22 cellular contexts compared by ENCODE assay signal in the genomic region with DNA sequence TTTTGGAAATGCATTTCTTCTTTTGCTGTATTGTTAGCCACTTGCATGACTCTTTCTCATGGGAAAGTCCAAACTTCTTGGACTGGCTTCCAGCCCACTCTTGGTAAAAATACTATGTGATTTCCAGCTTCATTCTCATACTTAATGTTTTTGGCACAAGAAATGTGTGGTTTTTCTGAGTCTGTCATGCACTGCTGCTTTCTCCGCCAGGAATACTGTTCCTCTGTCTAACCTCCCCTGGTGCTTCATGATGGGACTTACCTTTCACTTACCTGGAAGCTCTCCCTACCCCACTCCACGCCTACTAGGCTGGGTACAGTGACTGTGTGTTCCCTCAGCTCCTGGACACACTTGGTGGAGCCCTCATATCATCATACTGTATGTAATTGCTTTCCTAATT. TPM values are rescaled to one million over a fixed set of nuclear protein-coding genes. Genes with fewer than 3 reads are reported as not detected.
A peak's percentile ranks its signal among the peaks of the same experiment; 100 is the strongest.
DNase-seq lines count a peak whose midpoint lies in the region; ATAC-seq, FAIRE-seq and TF ChIP-seq lines count a peak whose summit lies in the region.
"Had no signal": no experiment of that assay in that cellular context is flagged by ENCODE, and none has a peak within 500 bp of the region (broad histone marks: within the 10 kb centered on the region; RNA-seq: fewer than 3 reads in every experiment).

No MANE protein-coding gene starts in this region.

- H4K12ac ChIP-seq in trophoblast cell (ENCODE audit: low read depth, low read length) = no peak overlapping the region

- H3K23ac ChIP-seq in trophoblast cell (ENCODE audit: low read length) = no peak overlapping the region

- H3K4ac ChIP-seq in trophoblast cell (ENCODE audit: low read depth, low read length) = no peak overlapping the region

- intact Hi-C loops in gastrocnemius medialis (cut with DNase I; ENCODE audit: low total_unique reads) = no loop called here

- no peaks in the 10 kb centered on the region for H3K79me1 ChIP-seq in trophoblast cell (ENCODE audit: low read length)

- no peak overlapping the region for H2AFZ ChIP-seq in trophoblast cell (ENCODE audit: insufficient read depth, low read length, poor library complexity)

- peak; percentile 24 for ATAC-seq in foreskin keratinocyte
- ATAC-seq in gastrocnemius medialis = no peak
- ATAC-seq in GM18505 (IDR thresholded peaks at IDR 0.05; ENCODE audit: unreplicated experiment) = no peak

- H3K27me3 ChIP-seq in foreskin keratinocyte (no peaks in the 10 kb centered on the region), trophoblast cell (ENCODE audit: insufficient read depth, low read length) (no peaks in the 10 kb centered on the region), gastrocnemius medialis (no peaks in the 10 kb centered on the region)
- H3K27me3 ChIP-seq: BE2C had no signal

- H3K4me3 ChIP-seq in trophoblast cell (ENCODE audit: low read depth, low read length) (no peak overlapping the region), gastrocnemius medialis (no peak overlapping the region)

- H3K14ac ChIP-seq in trophoblast cell (ENCODE audit: low read length) = no peak overlapping the region

- no peak for TF ChIP-seq CTCF in foreskin keratinocyte (conservative IDR thresholded peaks at IDR 0.05)
- no peak for TF ChIP-seq CTCF in gastrocnemius medialis (IDR thresholded peaks at IDR 0.05 in 4 of 5, conservative IDR thresholded peaks at IDR 0.05 in 1 of 5)

- H3K4me1 ChIP-seq in foreskin keratinocyte (no peaks in the 10 kb centered on the region), trophoblast cell (ENCODE audit: control insufficient read depth in 1 of 2, insufficient read depth in 2 of 2, low read length in 2 of 2) (no peaks in the 10 kb centered on the region), gastrocnemius medialis (no peaks in the 10 kb centered on the region)
- H3K4me1 ChIP-seq: BE2C had no signal

- H4K91ac ChIP-seq in trophoblast cell (ENCODE audit: low read depth, low read length) = no peak overlapping the region

- no peak for TF ChIP-seq POLR2A in gastrocnemius medialis (IDR thresholded peaks at IDR 0.05)
- no peak for TF ChIP-seq POLR2A in GM18505 (IDR thresholded peaks at IDR 0.05; ENCODE audit: borderline replicate concordance, extremely low read depth, insufficient read depth, insufficient read length)

- no peak overlapping the region for H2BK120ac ChIP-seq in trophoblast cell (ENCODE audit: insufficient read depth, low read length, poor library complexity)

- WGBS in trophoblast cell (ENCODE audit: extremely low coverage, insufficient coverage, insufficient read length) = no CpG with 5 or more reads among the region's 2 CpGs

- DNase-seq in ACHN (peak; percentile 7), NCI-H69 (lab: John Stamatoyannopoulos, UW) (peak; percentile 31), foreskin keratinocyte (no peak), trophoblast cell (no peak), gastrocnemius medialis (no peak), DMS114 treated with DMSO at 0.1 percent for 48 hours (lab: John Stamatoyannopoulos, UW; ENCODE audit: unreplicated experiment) (no peak), HTR-8/SVneo (ENCODE audit: insufficient read length, low spot score) (no peak)
- DNase-seq: BE2C; CD4-positive, alpha-beta memory T cell; H7; IMR-90; MV-4-11; NCI-H1436; NCI-H2029 treated with DMSO at 0.1 percent for 48 hours; NCI-H2227 treated with DMSO at 0.1 percent for 48 hours; NCI-H524 treated with DMSO at 0.1 percent for 48 hours; NK-92 treated with Interleukin-12 subunit alpha and Interleukin-12 subunit beta, amount 100 ng/mL, for 24 hours; OCI-M1 had no signal

- no peak for FAIRE-seq in HTR-8/SVneo (lab: Jason Lieb, UNC)

- H2BK5ac ChIP-seq in trophoblast cell (ENCODE audit: low read depth, low read length, poor library complexity) = no peak overlapping the region

- H3K79me2 ChIP-seq in trophoblast cell (ENCODE audit: control insufficient read depth, insufficient read depth, low read length, poor library complexity) = no peaks in the 10 kb centered on the region

- H3K4me2 ChIP-seq in trophoblast cell (ENCODE audit: low read length) = no peak overlapping the region

- no peak overlapping the region for H2AK5ac ChIP-seq in trophoblast cell (ENCODE audit: low read length)

- no peak overlapping the region for H3K18ac ChIP-seq in trophoblast cell (ENCODE audit: low read length)

- H4K8ac ChIP-seq in trophoblast cell (ENCODE audit: low read depth, low read length) = no peak overlapping the region

- H3K27ac ChIP-seq in foreskin keratinocyte (no peak overlapping the region), trophoblast cell (ENCODE audit: low read depth, low read length) (no peak overlapping the region), gastrocnemius medialis (no peak overlapping the region)
- H3K27ac ChIP-seq: RWPE1 had no signal

- no peak overlapping the region for H2BK12ac ChIP-seq in trophoblast cell (ENCODE audit: low read length)

- in situ Hi-C loops in ACHN (cut with HindIII; ENCODE audit: low pct_ligation_motif_present, low pct_unique_long_range_greater_than_20kb, low sequenced_read_pairs) = no loop called here
- in situ Hi-C loops in gastrocnemius medialis (cut with MboI; ENCODE audit: low sequenced_read_pairs in 4 of 4) = no loop called here

- no peaks in the 10 kb centered on the region for H3K36me3 ChIP-seq in trophoblast cell (ENCODE audit: control insufficient read depth in 1 of 2, insufficient read depth in 2 of 2, low read length in 2 of 2)
- no peaks in the 10 kb centered on the region for H3K36me3 ChIP-seq in gastrocnemius medialis
- H3K36me3 ChIP-seq: BE2C had no signal

- peak overlapping the region; percentile 82 for H3K9ac ChIP-seq in trophoblast cell (ENCODE audit: low read length)

- H3K9me3 ChIP-seq in trophoblast cell (ENCODE audit: insufficient read depth, low read depth, low read length) (no peaks in the 10 kb centered on the region), gastrocnemius medialis (no peaks in the 10 kb centered on the region)
- H3K9me3 ChIP-seq: BE2C had no signal

RNA-seq across cellular contexts. Expression of gene MGAM2, which starts 18.8 kb away (rescaled TPM):
- not detected in 2 replicates for total RNA-seq in foreskin keratinocyte
- not detected in 2 replicates for polyA plus RNA-seq in foreskin keratinocyte
- polyA plus RNA-seq in trophoblast cell (2013) = 0.14 TPM in 2 replicates
- total RNA-seq in gastrocnemius medialis = under 1 TPM in 2 of 4 donors, not detected in 2; 0.13 to 0.27 TPM
- total RNA-seq: CD4-positive, alpha-beta memory T cell; H7; IMR-90; LHCN-M2 had no signal
- polyA plus RNA-seq: AG04450; CD4-positive, alpha-beta memory T cell; IMR-90 had no signal

Comparison
In these comparisons a context has a peak if more than half of its experiments do, and no peak if none do; other contexts are left out.
1. DNase-seq: peak in ACHN (single experiment) and NCI-H69 (single experiment); none in foreskin keratinocyte (0 of 2), trophoblast cell (0 of 2), gastrocnemius medialis (0 of 2), DMS114 treated with DMSO at 0.1 percent for 48 hours (single experiment) and HTR-8/SVneo (single experiment).